ENCODE assay signal across 27 cellular contexts in genomic region chr9:123208626-123209174, GRCh38.
"Had no signal": no experiment of that assay in that cellular context is flagged by ENCODE, and none has a peak within 500 bp of the region (broad histone marks: within the 10 kb centered on the region; RNA-seq: fewer than 3 reads in every experiment).

No MANE protein-coding gene starts in this region.

- H3K9me3 Mint-ChIP-seq: activated naive CD8-positive, alpha-beta T cell treated with anti-CD3 and anti-CD28 coated beads for 36 hours; activated T-cell treated with anti-CD3 and anti-CD28 coated beads, Interleukin-2, amount 50 U/mL, for 72 hours; dendritic cell treated with granulocyte-macrophage colony-stimulating factor and Interleukin-4, amounts not matched to agents 40 ng/mL and 50 ng/mL, for 4 days; endodermal cell; mesothelial cell of epicardium; naive thymus-derived CD4-positive, alpha-beta T cell; T-helper 2 cell treated with Interferon-gamma antibody and Interleukin-4, amounts not matched to agents 5 μg/mL and 100 μg/mL, for 36 hours had no signal

- H3K27ac Mint-ChIP-seq: activated naive CD8-positive, alpha-beta T cell treated with anti-CD3 and anti-CD28 coated beads for 36 hours; activated T-cell treated with anti-CD3 and anti-CD28 coated beads, Interleukin-2, amount 50 U/mL, for 72 hours; dendritic cell treated with granulocyte-macrophage colony-stimulating factor and Interleukin-4, amounts not matched to agents 40 ng/mL and 50 ng/mL, for 4 days; endodermal cell; mesothelial cell of epicardium; naive thymus-derived CD4-positive, alpha-beta T cell; progenitor cell of endocrine pancreas; T-helper 2 cell treated with Interferon-gamma antibody and Interleukin-4, amounts not matched to agents 5 μg/mL and 100 μg/mL, for 36 hours had no signal

- H3K27me3 Mint-ChIP-seq: activated naive CD8-positive, alpha-beta T cell treated with anti-CD3 and anti-CD28 coated beads for 36 hours; dendritic cell treated with granulocyte-macrophage colony-stimulating factor and Interleukin-4, amounts not matched to agents 40 ng/mL and 50 ng/mL, for 4 days; naive thymus-derived CD4-positive, alpha-beta T cell; progenitor cell of endocrine pancreas had no signal

- H3K4me1 ChIP-seq: foreskin keratinocyte, left lung, testis had no signal

- H3K9me3 ChIP-seq: left lung, ovary, testis, vagina had no signal

- DNase-seq: activated CD4-positive, alpha-beta T cell treated with anti-CD3 and anti-CD28 coated beads for 4 hours; activated CD4-positive, alpha-beta T cell treated with anti-CD3 and anti-CD28 coated beads, Interleukin-2, amount 50 U/mL, for 4 hours; activated naive CD4-positive, alpha-beta T cell; activated naive CD8-positive, alpha-beta T cell treated with anti-CD3 and anti-CD28 coated beads for 36 hours; activated T-cell treated with anti-CD3 and anti-CD28 coated beads for 4 hours; activated T-cell treated with anti-CD3 and anti-CD28 coated beads, Interleukin-2, amount 50 U/mL, for 72 hours; brain microvascular endothelial cell; central memory CD4-positive, alpha-beta T cell; endodermal cell; foreskin keratinocyte; left lung; naive thymus-derived CD4-positive, alpha-beta T cell; ovary; retina; stimulated activated CD4-positive, alpha-beta T cell treated with anti-CD3 and anti-CD28 coated beads, Interleukin-1b, Interleukin-23, amount 100 ng/mL, for 48 hours; stimulated activated CD4-positive, alpha-beta T cell treated with anti-CD3 and anti-CD28 coated beads, Interleukin-4, amount 100 ng/mL, for 4 hours; stimulated activated naive CD4-positive, alpha-beta T cell treated with Interleukin-2 at 50 U/mL for 16 hours; T-helper 1 cell; testis; trophoblast cell had no signal

- H3K4me1 Mint-ChIP-seq: endodermal cell had no signal

- H3K27me3 ChIP-seq: brain microvascular endothelial cell, foreskin keratinocyte, left lung, ovary, testis, vagina had no signal

- H3K4me3 ChIP-seq: left lung, ovary, smooth muscle cell, testis, vagina had no signal

- H3K36me3 ChIP-seq: brain microvascular endothelial cell, left lung, ovary, vagina had no signal

- ATAC-seq: activated T-cell treated with anti-CD3 and anti-CD28 coated beads, Interleukin-2, amount 50 U/mL, for 72 hours; esophagus mucosa; foreskin keratinocyte; left lung; naive thymus-derived CD4-positive, alpha-beta T cell had no signal

- H3K4me3 Mint-ChIP-seq: activated naive CD8-positive, alpha-beta T cell treated with anti-CD3 and anti-CD28 coated beads for 36 hours; activated T-cell treated with anti-CD3 and anti-CD28 coated beads, Interleukin-2, amount 50 U/mL, for 72 hours; dendritic cell treated with granulocyte-macrophage colony-stimulating factor and Interleukin-4, amounts not matched to agents 40 ng/mL and 50 ng/mL, for 4 days; endodermal cell; mesothelial cell of epicardium; naive thymus-derived CD4-positive, alpha-beta T cell; T-helper 2 cell treated with Interferon-gamma antibody and Interleukin-4, amounts not matched to agents 5 μg/mL and 100 μg/mL, for 36 hours had no signal

- H3K27ac ChIP-seq: brain microvascular endothelial cell, foreskin keratinocyte, left lung, ovary, testis, vagina had no signal
